In the genomic region with DNA sequence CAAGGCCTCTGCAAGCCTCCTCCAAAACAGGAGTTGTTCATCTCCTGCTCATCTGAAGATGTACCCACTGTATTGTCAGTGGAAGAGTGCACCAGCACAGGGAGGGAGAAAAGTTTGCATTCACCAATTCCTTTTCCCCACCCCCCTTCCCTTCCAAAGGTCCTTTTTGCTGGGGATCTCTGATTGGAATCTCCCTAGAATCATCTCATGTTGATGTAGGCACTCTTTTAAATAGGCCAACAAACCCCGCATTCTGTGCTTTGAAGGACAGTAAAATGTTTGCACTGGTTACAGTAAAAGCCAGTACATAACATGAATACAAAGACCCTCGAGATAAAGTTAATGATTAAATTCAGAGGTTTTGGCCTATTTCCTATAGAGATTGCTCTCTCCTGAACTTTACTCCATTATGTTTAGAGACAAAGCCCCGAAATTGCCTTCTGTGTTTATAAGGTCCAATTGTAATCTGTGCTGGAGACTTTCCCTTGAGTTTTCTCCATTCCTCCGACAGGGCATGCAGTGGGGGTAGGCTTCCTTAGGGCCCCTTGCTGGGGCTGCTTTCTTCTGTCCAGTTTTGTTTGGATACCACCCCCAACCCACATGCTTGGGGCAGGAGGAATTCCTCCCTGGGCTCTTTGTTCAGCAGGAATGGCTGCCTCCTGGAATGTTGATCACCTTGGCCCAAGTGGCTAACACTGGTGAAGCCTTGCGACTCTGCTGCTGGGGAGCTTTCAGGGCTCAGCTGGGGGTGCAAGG, we compare ENCODE assay signal across 27 cellular contexts. TPM values are rescaled to one million over a fixed set of nuclear protein-coding genes. Genes with fewer than 3 reads are reported as not detected.
A peak's percentile ranks its signal among the peaks of the same experiment; 100 is the strongest.
DNase-seq lines count a peak whose midpoint lies in the region; ATAC-seq, FAIRE-seq and TF ChIP-seq lines count a peak whose summit lies in the region.
"Had no signal": no experiment of that assay in that cellular context is flagged by ENCODE, and none has a peak within 500 bp of the region (broad histone marks: within the 10 kb centered on the region; RNA-seq: fewer than 3 reads in every experiment).

No MANE protein-coding gene starts in this region.

- H2AFZ ChIP-seq in K562 (ENCODE audit: low read depth, low read length): no peak overlapping the region
- no peak overlapping the region for H2AFZ ChIP-seq in neuronal stem cell (ENCODE audit: low read length)

- H3K27me3 ChIP-seq in K562 (ENCODE audit: control insufficient read depth in 2 of 2, insufficient read depth in 2 of 2, low read length in 2 of 2): peaks cover 70 to 77% of the 10 kb centered on the region in 2 experiments
- H3K27me3 ChIP-seq in neuronal stem cell (ENCODE audit: control insufficient read depth in 3 of 3, insufficient read depth in 3 of 3, low read depth in 1 of 3, low read length in 3 of 3): no peaks in the 10 kb centered on the region
- H3K27me3 ChIP-seq: breast epithelium had no signal

- DNase-seq in K562 (ENCODE audit: extremely low read depth in 1 of 4, low spot score in 3 of 4) (no peak), islet precursor cell (peak; percentile 79), neuronal stem cell (ENCODE audit: low spot score) (peak; percentile 74), nucleus accumbens (lab: John Stamatoyannopoulos, UW) (no peak), GM13976 (ENCODE audit: low spot score) (no peak), superior temporal gyrus (ENCODE audit: extremely low spot score) (no peak)
- DNase-seq in effector CD4-positive, alpha-beta T cell: no peak
- DNase-seq: activated CD4-positive, alpha-beta memory T cell treated with anti-CD3 and anti-CD28 coated beads, Interleukin-2, amount 10 ng/mL, durations not matched to agents 7 days and 5 days; activated gamma-delta T cell treated with Interleukin-2 at 50 U/mL for 16 hours; heart right ventricle; kidney glomerular epithelial cell; natural killer cell; NCI-H187 treated with DMSO at 0.1 percent for 48 hours; NCI-H226; NCI-H774; OCI-M1 had no signal

- in situ Hi-C loops in K562 (cut with MboI) (no loop called here), GM13976 (cut with MboI; ENCODE audit: low sequenced_read_pairs, unreplicated experiment) (no loop called here)

- TF ChIP-seq POLR2A in K562 (conservative IDR thresholded peaks at IDR 0.05): no peak

- no peak overlapping the region for H3K4ac ChIP-seq in neuronal stem cell (ENCODE audit: low read length)

- no peak overlapping the region for H2BK12ac ChIP-seq in neuronal stem cell (ENCODE audit: low read length)

- no peak overlapping the region for H4K91ac ChIP-seq in neuronal stem cell (ENCODE audit: low read depth, low read length, poor library complexity)

- H3K36me3 ChIP-seq in HEK293 (ENCODE audit: control insufficient read depth in 2 of 2, insufficient read depth in 1 of 2, low read length in 2 of 2): no peaks in the 10 kb centered on the region
- H3K36me3 ChIP-seq in K562 (ENCODE audit: control insufficient read depth, insufficient read depth, low read length): no peaks in the 10 kb centered on the region
- peaks cover 0 to 23% of the 10 kb centered on the region in 2 donors for H3K36me3 ChIP-seq in neuronal stem cell (replicated peaks in 1 of 2; ENCODE audit: control insufficient read depth in 2 of 2, insufficient read depth in 2 of 2, low read length in 2 of 2)
- H3K36me3 ChIP-seq: breast epithelium, heart right ventricle had no signal

- WGBS in K562 (ENCODE audit: insufficient coverage, low coverage, missing lambda C conversion rate): 6% methylated on average over 5 of the region's 5 CpGs
- WGBS in neuronal stem cell (ENCODE audit: extremely low coverage in 2 of 2, insufficient read length in 2 of 2, insufficient replicate concordance in 1 of 2), 2 donors: no CpG with 5 or more reads among the region's 5 CpGs

- H3K9ac ChIP-seq in K562 (ENCODE audit: insufficient read depth in 1 of 2, low read depth in 2 of 2, low read length in 2 of 2) (no peak overlapping the region), neuronal stem cell (ENCODE audit: low read depth, low read length, poor library complexity) (peak overlapping the region; percentile 51)
- H3K9ac ChIP-seq: KMS-11 had no signal

- no peak overlapping the region for H2BK120ac ChIP-seq in neuronal stem cell (ENCODE audit: low read depth, low read length)

- H3K4me1 ChIP-seq in HEK293 (ENCODE audit: control insufficient read depth, insufficient read depth, low read length) (no peaks in the 10 kb centered on the region), K562 (replicated peaks in 1 of 2; ENCODE audit: control insufficient read depth in 2 of 2, insufficient read depth in 2 of 2, low read length in 2 of 2) (no peaks in the 10 kb centered on the region), neuronal stem cell (ENCODE audit: control insufficient read depth in 2 of 2, insufficient read depth in 1 of 2, low read depth in 1 of 2, low read length in 2 of 2) (peaks cover 30 to 55% of the 10 kb centered on the region in 2 donors)
- H3K4me1 ChIP-seq: breast epithelium had no signal

- H2BK5ac ChIP-seq in neuronal stem cell (ENCODE audit: low read length): no peak overlapping the region

- H3K4me2 ChIP-seq in K562 (ENCODE audit: insufficient read depth, low read length): no peak overlapping the region
- H3K4me2 ChIP-seq in neuronal stem cell (ENCODE audit: insufficient read depth, low read length, poor library complexity, severe bottlenecking): peak overlapping the region; percentile 39
- H3K4me2 ChIP-seq: KMS-11 had no signal

- no peak overlapping the region for H3K23ac ChIP-seq in neuronal stem cell (ENCODE audit: low read depth, low read length, poor library complexity)

- no peak for ATAC-seq in K562
- ATAC-seq: activated CD4-positive, CD25-positive, alpha-beta regulatory T cell treated with anti-CD3 and anti-CD28 coated beads, Interleukin-2, amount 50 U/mL, for 24 hours; heart right ventricle; natural killer cell; Right ventricle myocardium inferior had no signal

- H2AK5ac ChIP-seq in neuronal stem cell (ENCODE audit: low read depth, low read length): no peak overlapping the region

- no peaks in the 10 kb centered on the region for H4K20me1 ChIP-seq in K562 (replicated peaks; ENCODE audit: control insufficient read depth, insufficient read depth, low read length)

- H3K9me3 ChIP-seq in HEK293 (ENCODE audit: control insufficient read depth, insufficient read depth, low read depth, low read length): no peaks in the 10 kb centered on the region
- no peaks in the 10 kb centered on the region for H3K9me3 ChIP-seq in K562 (replicated peaks; ENCODE audit: control insufficient read depth, insufficient read depth, low read depth, low read length)
- H3K9me3 ChIP-seq in neuronal stem cell (replicated peaks in 1 of 2; ENCODE audit: control insufficient read depth in 2 of 2, insufficient read depth in 1 of 2, low read depth in 1 of 2, low read length in 2 of 2): no peaks in the 10 kb centered on the region
- H3K9me3 ChIP-seq: breast epithelium, heart right ventricle had no signal

- no peak overlapping the region for H3K27ac ChIP-seq in HEK293 (ENCODE audit: extremely low read depth, low read depth, low read length)
- no peak overlapping the region for H3K27ac ChIP-seq in K562 (ENCODE audit: extremely low read depth, low read depth, low read length)
- H3K27ac ChIP-seq in neuronal stem cell (replicated peaks; ENCODE audit: low read length): peak overlapping the region; percentile 81
- H3K27ac ChIP-seq: breast epithelium, coronary artery, heart right ventricle, KMS-11 had no signal

- H2BK15ac ChIP-seq in neuronal stem cell (ENCODE audit: low read length): no peak overlapping the region

- TF ChIP-seq RAD21 in K562 (CRISPR knock-in tag; conservative IDR thresholded peaks at IDR 0.05 in 1 of 2, IDR thresholded peaks at IDR 0.05 in 1 of 2): no peak

- no TSS peak for BruUV-seq in K562 (replicated peaks; lab: Mats Ljungman, UMichigan)

- FAIRE-seq in K562 (lab: Jason Lieb, UNC): peak; percentile 40
- FAIRE-seq: endothelial cell of umbilical vein, GM18507, H54 had no signal

- H3K18ac ChIP-seq in neuronal stem cell (ENCODE audit: low read length): peak overlapping the region; percentile 63

- H3K4me3 ChIP-seq in HEK293 (ENCODE audit: low read depth, low read length): no peak overlapping the region
- no peak overlapping the region for H3K4me3 ChIP-seq in K562
- no peak overlapping the region for H3K4me3 ChIP-seq in neuronal stem cell (ENCODE audit: low read length in 2 of 2)
- H3K4me3 ChIP-seq: breast epithelium, coronary artery, heart right ventricle had no signal

- POLR2A ChIA-PET in HEK293 (lab: Yijun Ruan, JAX) (no interaction called here), K562 (lab: Yijun Ruan, JAX) (interaction anchor here (1.0 kb wide), 1 partner anchor 8 kb away, joined by 3 read pairs; no protein-coding TSS in a partner anchor)

- H4K8ac ChIP-seq in neuronal stem cell (ENCODE audit: low read depth, low read length): no peak overlapping the region

- H3K79me2 ChIP-seq in K562 (ENCODE audit: control insufficient read depth, insufficient read depth, low read length): no peaks in the 10 kb centered on the region

- H3K79me1 ChIP-seq in neuronal stem cell (ENCODE audit: low read depth, low read length): no peaks in the 10 kb centered on the region

- H3K14ac ChIP-seq in neuronal stem cell (ENCODE audit: low read length): no peak overlapping the region

- intact Hi-C loops in K562 (cut with micrococcal nuclease): no loop called here

- CTCF ChIA-PET in HEK293 (lab: Yijun Ruan, JAX) (no interaction called here), K562 (lab: Yijun Ruan, JAX; ENCODE audit: low intra/inter-chr PET ratio) (no interaction called here)

- TF ChIP-seq EP300 in K562 (IDR thresholded peaks at IDR 0.05; ENCODE audit: low read length): no peak

- TF ChIP-seq CTCF in HEK293 (tag by site-specific recombination; IDR thresholded peaks at IDR 0.05) (no peak), K562 (IDR thresholded peaks at IDR 0.05 in 2 of 3, conservative IDR thresholded peaks at IDR 0.05 in 1 of 3; ENCODE audit: insufficient read depth in 2 of 3, low read depth in 1 of 3, low read length in 3 of 3) (no peak), GM13976 (IDR thresholded peaks at IDR 0.05; ENCODE audit: borderline replicate concordance, control extremely low read depth, extremely low read depth, insufficient read depth, missing control alignments) (no peak)

- H3K9me1 ChIP-seq in K562 (ENCODE audit: control insufficient read depth, insufficient read depth, low read length): no peaks in the 10 kb centered on the region

RNA-seq across cellular contexts. Expression of gene TRIM71, which starts 22.5 kb away (rescaled TPM):
- total RNA-seq in K562 (2011; cell fraction: chromatin; rRNA removed; ENCODE audit: low replicate concordance): 0.09 TPM in 1 of 2 replicates, not detected in the other
- under 0.01 TPM in 1 of 2 replicates, not detected in the other for total RNA-seq in K562 (2011; cell fraction: nucleolus; rRNA removed)
- total RNA-seq in K562 (2011; cell fraction: nucleoplasm; rRNA removed): 0.08 TPM in 1 of 2 replicates, not detected in the other
- total RNA-seq in K562 (2014; rRNA removed) (not detected in 2 replicates), K562 (2014; rRNA removed; fragmentation: Illumina TruSeq; extraction: Trizol) (not detected in 2 replicates), K562 (2015; rRNA removed; fragmentation: Illumina TruSeq; extraction: Trizol) (not detected in 2 replicates), K562 (2021) (0.11 and 0.18 TPM in 2 replicates)
- polyA plus RNA-seq in K562 (2011; rRNA removed) (0.01 and 0.04 TPM in 2 replicates), K562 (2014; fragmentation: Illumina TruSeq; extraction: Trizol) (not detected in 2 replicates), K562 (2014; fragmentation: Nextera tagmentation; extraction: Ambion mirVana) (not detected), K562 (2014; rRNA removed) (not detected in 2 replicates)
- polyA plus RNA-seq in K562 (2011; cell fraction: cytosol; rRNA removed): 0.03 TPM in 1 of 2 replicates, not detected in the other
- 0.04 TPM in 1 of 2 replicates, not detected in the other for polyA plus RNA-seq in K562 (2011; cell fraction: nucleus; rRNA removed)
- 0.01 TPM in 1 of 2 replicates, not detected in the other for polyA plus RNA-seq in K562 (2012)
- polyA minus RNA-seq in K562 (2011; rRNA and poly(A)+ RNA removed): 0.03 and 0.14 TPM in 2 replicates
- 0.36 TPM in 1 of 2 replicates, not detected in the other for polyA minus RNA-seq in K562 (2011; cell fraction: cytosol; rRNA and poly(A)+ RNA removed)
- 0.13 TPM in 1 of 2 replicates, not detected in the other for polyA minus RNA-seq in K562 (2011; cell fraction: nucleus; rRNA and poly(A)+ RNA removed)
- polyA plus RNA-seq in neuronal stem cell (2013, experiment 1 of 2): 53.8 TPM
- polyA plus RNA-seq in neuronal stem cell (2013, experiment 2 of 2): 57.6 TPM
- total RNA-seq: activated CD4-positive, alpha-beta memory T cell treated with anti-CD3 and anti-CD28 coated beads, Interleukin-2, amount 10 ng/mL, durations not matched to agents 7 days and 5 days; endothelial cell of umbilical vein; mesenteric fat pad; posterior vena cava; Right ventricle myocardium inferior had no signal
- polyA plus RNA-seq: endothelial cell of umbilical vein, heart right ventricle had no signal

Comparison
In these comparisons a context has a peak if more than half of its experiments do, and no peak if none do; other contexts are left out.
1. DNase-seq: peak in islet precursor cell (single experiment) and neuronal stem cell (single experiment); none in K562 (0 of 4), nucleus accumbens (0 of 56), effector CD4-positive, alpha-beta T cell (single experiment), GM13976 (single experiment) and superior temporal gyrus (single experiment).